In the genomic region with DNA sequence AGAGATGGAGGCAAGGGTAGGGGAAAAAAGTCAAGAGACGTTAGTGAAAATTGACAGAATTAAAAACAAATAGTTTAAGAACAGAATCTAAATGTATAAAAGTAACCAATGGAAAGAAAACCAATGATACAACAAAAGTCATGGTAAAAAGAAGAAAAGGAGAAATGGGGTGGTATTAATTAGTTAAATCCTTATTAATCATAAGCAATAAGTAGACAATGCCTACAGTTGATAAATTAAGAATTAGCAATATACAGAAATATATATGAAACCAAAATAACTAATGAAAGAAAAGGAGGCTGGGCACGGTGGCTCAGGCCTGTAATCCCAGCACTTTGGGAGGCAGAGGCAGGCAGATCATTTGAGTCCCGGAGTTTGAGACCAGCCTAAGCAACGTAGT, we compare ENCODE assay signal across 13 cellular contexts. TPM values are rescaled to one million over a fixed set of nuclear protein-coding genes. Genes with fewer than 3 reads are reported as not detected.
DNase-seq lines count a peak whose midpoint lies in the region; ATAC-seq and TF ChIP-seq lines count a peak whose summit lies in the region.
"Had no signal": no experiment of that assay in that cellular context is flagged by ENCODE, and none has a peak within 500 bp of the region (broad histone marks: within the 10 kb centered on the region; RNA-seq: fewer than 3 reads in every experiment).

No MANE protein-coding gene starts in this region.

- no peaks in the 10 kb centered on the region for H4K20me1 ChIP-seq in Loucy (ENCODE audit: insufficient read depth, low read length, poor library complexity, severe bottlenecking)

- H3K36me3 ChIP-seq in Loucy (ENCODE audit: insufficient read depth, low read length), result no peaks in the 10 kb centered on the region
- no peaks in the 10 kb centered on the region for H3K36me3 ChIP-seq in parathyroid adenoma (ENCODE audit: control insufficient read depth, insufficient read depth, low read length)
- H3K36me3 ChIP-seq: sigmoid colon had no signal

- CTCF ChIA-PET in Calu3 (lab: Charles Lee), result no interaction called here

- H3K9ac ChIP-seq in Loucy (ENCODE audit: low read depth, low read length, poor library complexity, severe bottlenecking) (peak overlapping the region; percentile 75), parathyroid adenoma (no peak overlapping the region)

- intact Hi-C loops in activated CD4-positive, alpha-beta T cell treated with anti-CD3 and anti-CD28 coated beads, Interleukin-2, amount 10 ng/mL, durations not matched to agents 24 days and 14 days (cut with micrococcal nuclease), result no loop called here
- intact Hi-C loops in Calu3 (cut with micrococcal nuclease; ENCODE audit: unreplicated experiment), result no loop called here

- peak overlapping the region; percentile 64 for H3K27ac Mint-ChIP-seq in activated CD4-positive, alpha-beta T cell treated with anti-CD3 and anti-CD28 coated beads, Interleukin-2, amount 10 ng/mL, durations not matched to agents 24 days and 14 days
- peak overlapping the region; percentile 70 to 93 for H3K27ac Mint-ChIP-seq in effector memory CD8-positive, alpha-beta T cell
- H3K27ac Mint-ChIP-seq in Calu3 (ENCODE audit: unreplicated experiment), result no peak overlapping the region

- no peaks in the 10 kb centered on the region for H3K27me3 ChIP-seq in Loucy (ENCODE audit: insufficient read depth, low read length, poor library complexity, severe bottlenecking)
- no peaks in the 10 kb centered on the region for H3K27me3 ChIP-seq in parathyroid adenoma (ENCODE audit: control insufficient read depth, insufficient read depth, low read length)
- H3K27me3 ChIP-seq: sigmoid colon had no signal

- no peaks in the 10 kb centered on the region for H3K9me3 ChIP-seq in Loucy (ENCODE audit: insufficient read depth, low read depth, low read length)
- no peaks in the 10 kb centered on the region for H3K9me3 ChIP-seq in parathyroid adenoma (ENCODE audit: control insufficient read depth, low read length)
- H3K9me3 ChIP-seq: A549, sigmoid colon had no signal

- no peak for DNase-seq in activated CD4-positive, alpha-beta T cell treated with anti-CD3 and anti-CD28 coated beads, Interleukin-2, amount 10 ng/mL, durations not matched to agents 24 days and 14 days
- DNase-seq in activated CD4-positive, alpha-beta T cell treated with anti-CD3 and anti-CD28 coated beads, Interleukin-2, amount 50 U/mL, for 4 hours, result no peak
- DNase-seq in effector memory CD8-positive, alpha-beta T cell, result no peak
- DNase-seq in Calu3, result no peak
- DNase-seq: aorta, NCI-H446 treated with DMSO at 0.1 percent for 48 hours, sigmoid colon had no signal

- H3K4me1 ChIP-seq in Loucy (ENCODE audit: insufficient read depth, low read length, poor library complexity, severe bottlenecking), result peaks cover 35% of the 10 kb centered on the region
- H3K4me1 ChIP-seq in parathyroid adenoma, result no peaks in the 10 kb centered on the region
- H3K4me1 ChIP-seq: sigmoid colon had no signal

- H3K9me2 ChIP-seq in Loucy (replicated peaks; ENCODE audit: low read depth, low read length), result no peaks in the 10 kb centered on the region

- H3K4me3 Mint-ChIP-seq in activated CD4-positive, alpha-beta T cell treated with anti-CD3 and anti-CD28 coated beads, Interleukin-2, amount 10 ng/mL, durations not matched to agents 24 days and 14 days, result no peak overlapping the region
- H3K4me3 Mint-ChIP-seq in effector memory CD8-positive, alpha-beta T cell, result no peak overlapping the region
- no peak overlapping the region for H3K4me3 Mint-ChIP-seq in Calu3 (ENCODE audit: low read depth, unreplicated experiment)
- H3K4me3 Mint-ChIP-seq: nephron had no signal

- H3K9me3 Mint-ChIP-seq in activated CD4-positive, alpha-beta T cell treated with anti-CD3 and anti-CD28 coated beads, Interleukin-2, amount 10 ng/mL, durations not matched to agents 24 days and 14 days, result peaks cover 4% of the 10 kb centered on the region
- no peaks in the 10 kb centered on the region for H3K9me3 Mint-ChIP-seq in effector memory CD8-positive, alpha-beta T cell
- no peaks in the 10 kb centered on the region for H3K9me3 Mint-ChIP-seq in Calu3 (ENCODE audit: low read depth, unreplicated experiment)
- H3K9me3 Mint-ChIP-seq: nephron had no signal

- peaks cover 7% of the 10 kb centered on the region for H3K36me3 Mint-ChIP-seq in activated CD4-positive, alpha-beta T cell treated with anti-CD3 and anti-CD28 coated beads, Interleukin-2, amount 10 ng/mL, durations not matched to agents 24 days and 14 days (ENCODE audit: low read depth)
- no peaks in the 10 kb centered on the region for H3K36me3 Mint-ChIP-seq in effector memory CD8-positive, alpha-beta T cell (ENCODE audit: insufficient read depth)
- no peaks in the 10 kb centered on the region for H3K36me3 Mint-ChIP-seq in Calu3 (ENCODE audit: insufficient read depth, unreplicated experiment)

- H3K4me2 ChIP-seq in Loucy (ENCODE audit: low read depth, low read length, poor library complexity, severe bottlenecking) (peak overlapping the region; percentile 27), parathyroid adenoma (ENCODE audit: low read length) (no peak overlapping the region)

- TF ChIP-seq CTCF in Loucy (conservative IDR thresholded peaks at IDR 0.05; ENCODE audit: low read length), result no peak
- TF ChIP-seq CTCF in parathyroid adenoma (IDR thresholded peaks at IDR 0.05), result no peak
- TF ChIP-seq CTCF in Calu3 (IDR thresholded peaks at IDR 0.05; ENCODE audit: unreplicated experiment), result no peak

- no peaks in the 10 kb centered on the region for H3F3A ChIP-seq in Loucy (ENCODE audit: low read depth)

- no peak overlapping the region for H3K27ac ChIP-seq in parathyroid adenoma
- H3K27ac ChIP-seq: sigmoid colon had no signal

- no TSS peak for BruUV-seq in Calu3 (replicated peaks; lab: Mats Ljungman, UMichigan)

- peak overlapping the region; percentile 48 for H3K4me3 ChIP-seq in Loucy (ENCODE audit: low read length, poor library complexity, severe bottlenecking)
- H3K4me3 ChIP-seq in parathyroid adenoma (ENCODE audit: low read depth, low read length), result no peak overlapping the region
- H3K4me3 ChIP-seq: A549, sigmoid colon had no signal

- H3K4me1 Mint-ChIP-seq in activated CD4-positive, alpha-beta T cell treated with anti-CD3 and anti-CD28 coated beads, Interleukin-2, amount 10 ng/mL, durations not matched to agents 24 days and 14 days, result peaks cover 22% of the 10 kb centered on the region
- H3K4me1 Mint-ChIP-seq in effector memory CD8-positive, alpha-beta T cell (ENCODE audit: low read depth in 2 of 2), result peaks cover 9 to 11% of the 10 kb centered on the region in 2 donors
- H3K4me1 Mint-ChIP-seq in Calu3 (ENCODE audit: low read depth, unreplicated experiment), result peaks cover 14% of the 10 kb centered on the region

- H2AFZ ChIP-seq in Loucy (ENCODE audit: low read length) (0 out of 2 replicates have a peak overlapping the region, but pooled peaks have one; percentile 35), parathyroid adenoma (peak overlapping the region; percentile 51)

- H3K27me3 Mint-ChIP-seq in activated CD4-positive, alpha-beta T cell treated with anti-CD3 and anti-CD28 coated beads, Interleukin-2, amount 10 ng/mL, durations not matched to agents 24 days and 14 days, result no peaks in the 10 kb centered on the region
- no peaks in the 10 kb centered on the region for H3K27me3 Mint-ChIP-seq in effector memory CD8-positive, alpha-beta T cell
- no peaks in the 10 kb centered on the region for H3K27me3 Mint-ChIP-seq in Calu3 (ENCODE audit: unreplicated experiment)

- no peaks in the 10 kb centered on the region for H3K79me2 ChIP-seq in Loucy (ENCODE audit: insufficient read depth, low read length)
- no peaks in the 10 kb centered on the region for H3K79me2 ChIP-seq in parathyroid adenoma

- no peak for ATAC-seq in effector memory CD8-positive, alpha-beta T cell (replicated peaks)
- ATAC-seq in HG02623 (IDR thresholded peaks at IDR 0.05; ENCODE audit: unreplicated experiment) (no peak), GM19328 (IDR thresholded peaks at IDR 0.05; ENCODE audit: unreplicated experiment) (no peak)

RNA-seq across cellular contexts. Expression of a gene that starts 23.8 kb away (rescaled TPM):
- 15.8 TPM in 2 replicates for total RNA-seq in activated CD4-positive, alpha-beta T cell treated with anti-CD3 and anti-CD28 coated beads, Interleukin-2, amount 10 ng/mL, durations not matched to agents 24 days and 14 days
- total RNA-seq in Calu3 (2022), result 13.2 and 15.6 TPM in 2 replicates

RNA-seq across cellular contexts. Expression of a gene that starts 24.2 kb away (rescaled TPM):
- 2.1 and 2.3 TPM in 2 replicates for total RNA-seq in activated CD4-positive, alpha-beta T cell treated with anti-CD3 and anti-CD28 coated beads, Interleukin-2, amount 10 ng/mL, durations not matched to agents 24 days and 14 days
- total RNA-seq in Calu3 (2022), result 10.3 and 21.5 TPM in 2 replicates

RNA-seq across cellular contexts. Expression of a gene that starts 24.2 kb away (rescaled TPM):
- 69.5 and 71.0 TPM in 2 replicates for total RNA-seq in activated CD4-positive, alpha-beta T cell treated with anti-CD3 and anti-CD28 coated beads, Interleukin-2, amount 10 ng/mL, durations not matched to agents 24 days and 14 days
- total RNA-seq in Calu3 (2022), result 30.1 and 32.8 TPM in 2 replicates
